ENCODE assay signal across 9 cellular contexts in genomic region chr22:37050913-37051628, GRCh38. TPM values are rescaled to one million over a fixed set of nuclear protein-coding genes. Genes with fewer than 3 reads are reported as not detected.
DNase-seq lines count a peak whose midpoint lies in the region; ATAC-seq and TF ChIP-seq lines count a peak whose summit lies in the region.
"Had no signal": no experiment of that assay in that cellular context is flagged by ENCODE, and none has a peak within 500 bp of the region (broad histone marks: within the 10 kb centered on the region; RNA-seq: fewer than 3 reads in every experiment).

No MANE protein-coding gene starts in this region.

- H3K4me3 Mint-ChIP-seq in T-helper 17 cell (peak overlapping the region; percentile 87), glutamatergic neuron (ENCODE audit: unreplicated experiment) (peak overlapping the region; percentile 86)

- H3K9me3 Mint-ChIP-seq in glutamatergic neuron (ENCODE audit: unreplicated experiment) = peaks cover 14% of the 10 kb centered on the region

- peaks cover 2% of the 10 kb centered on the region for H3K27me3 ChIP-seq in H7 (ENCODE audit: control insufficient read depth, insufficient read depth, low read length)
- H3K27me3 ChIP-seq in skeletal muscle satellite cell (ENCODE audit: control insufficient read depth, insufficient read depth, low read length) = no peaks in the 10 kb centered on the region

- H3K36me3 ChIP-seq in H7 (replicated peaks; ENCODE audit: control insufficient read depth, insufficient read depth, low read length) (no peaks in the 10 kb centered on the region), skeletal muscle satellite cell (ENCODE audit: insufficient read depth, low read length) (peaks cover 7% of the 10 kb centered on the region)

- H3K4me2 ChIP-seq in skeletal muscle satellite cell (ENCODE audit: low read length) = peak overlapping the region; percentile 97

- no peaks in the 10 kb centered on the region for H3K27me3 Mint-ChIP-seq in T-helper 17 cell
- peaks cover 11% of the 10 kb centered on the region for H3K27me3 Mint-ChIP-seq in glutamatergic neuron (ENCODE audit: unreplicated experiment)

- peak overlapping the region; percentile 88 for H3K9ac ChIP-seq in skeletal muscle satellite cell (ENCODE audit: low read depth, low read length)

- H3K9me3 ChIP-seq in T-helper 17 cell (ENCODE audit: control insufficient read depth, low read length, poor library complexity, severe bottlenecking) (no peaks in the 10 kb centered on the region), skeletal muscle satellite cell (replicated peaks; ENCODE audit: low read length) (no peaks in the 10 kb centered on the region)

- H3K27ac Mint-ChIP-seq in T-helper 17 cell (no peak overlapping the region), glutamatergic neuron (ENCODE audit: unreplicated experiment) (peak overlapping the region; percentile 66)

- peaks cover 23% of the 10 kb centered on the region for H3K4me1 ChIP-seq in skeletal muscle satellite cell (ENCODE audit: control insufficient read depth, insufficient read depth, low read length)

- no peak for DNase-seq in H7
- DNase-seq in T-helper 17 cell = no peak
- no peak for DNase-seq in glutamatergic neuron
- no peak for DNase-seq in kidney glomerular epithelial cell (lab: John Stamatoyannopoulos, UW)
- DNase-seq in kidney tubule cell (ENCODE audit: low spot score) = no peak
- DNase-seq: NCI-H2081 treated with DMSO at 0.1 percent for 48 hours had no signal

- peaks cover 4% of the 10 kb centered on the region for H3K4me1 Mint-ChIP-seq in T-helper 17 cell
- peaks cover 38% of the 10 kb centered on the region for H3K4me1 Mint-ChIP-seq in glutamatergic neuron (ENCODE audit: low read depth, unreplicated experiment)

- H3K36me3 Mint-ChIP-seq in T-helper 17 cell (ENCODE audit: low read depth) = no peaks in the 10 kb centered on the region
- H3K36me3 Mint-ChIP-seq in glutamatergic neuron (ENCODE audit: unreplicated experiment) = no peaks in the 10 kb centered on the region

- no peak for ATAC-seq in T-helper 17 cell
- ATAC-seq in HG03378 (IDR thresholded peaks at IDR 0.05; ENCODE audit: unreplicated experiment) = no peak
- ATAC-seq in GM21515 (IDR thresholded peaks at IDR 0.05; ENCODE audit: unreplicated experiment) = no peak

- H3K4me3 ChIP-seq in H7 (ENCODE audit: insufficient read depth, low read depth, low read length) (peak overlapping the region; percentile 42), skeletal muscle satellite cell (ENCODE audit: low read length) (peak overlapping the region; percentile 99)

- no peak for TF ChIP-seq CTCF in glutamatergic neuron (IDR thresholded peaks at IDR 0.05; ENCODE audit: partially characterized antibody, unreplicated experiment)

RNA-seq across cellular contexts. Expression of gene KCTD17, which starts 0.5 kb away (rescaled TPM):
- total RNA-seq in H7 (2014; rRNA removed; shearing (Covaris generic)) = 29.5 and 31.1 TPM in 2 replicates
- total RNA-seq in T-helper 17 cell = 10 to 100 TPM; 26.1 to 31.5 TPM
- total RNA-seq in glutamatergic neuron (ENCODE audit: unreplicated experiment) = 137 TPM
- 27.1 and 27.6 TPM in 2 replicates for total RNA-seq in skeletal muscle satellite cell (2012; rRNA removed)

RNA-seq across cellular contexts. Expression of gene MPST, which starts 31.5 kb away (rescaled TPM):
- total RNA-seq in H7 (2014; rRNA removed; shearing (Covaris generic)) = 188 and 201 TPM in 2 replicates
- total RNA-seq in T-helper 17 cell (10 to 100 TPM in 1 of 2 donors, 1 to 10 TPM in 1; 6.4 to 12.3 TPM), glutamatergic neuron (ENCODE audit: unreplicated experiment) (58.8 TPM)
- total RNA-seq in skeletal muscle satellite cell (2012; rRNA removed) = 43.9 and 51.0 TPM in 2 replicates

RNA-seq across cellular contexts. Expression of gene TST, which starts 31.8 kb away (rescaled TPM):
- 39.9 and 45.7 TPM in 2 replicates for total RNA-seq in H7 (2014; rRNA removed; shearing (Covaris generic))
- 10 to 100 TPM in 1 of 2 donors, under 1 TPM in 1; 0.60 to 10.7 TPM for total RNA-seq in T-helper 17 cell
- total RNA-seq in glutamatergic neuron (ENCODE audit: unreplicated experiment) = 10.4 TPM
- total RNA-seq in skeletal muscle satellite cell (2012; rRNA removed) = 21.2 and 25.1 TPM in 2 replicates

RNA-seq across cellular contexts. Expression of gene TMPRSS6, which starts 58.4 kb away (rescaled TPM):
- total RNA-seq in H7 (2014; rRNA removed; shearing (Covaris generic)) = not detected in 2 replicates
- under 1 TPM; 0.31 to 0.92 TPM for total RNA-seq in T-helper 17 cell
- total RNA-seq in glutamatergic neuron (ENCODE audit: unreplicated experiment) = 0.12 TPM
- not detected in 2 replicates for total RNA-seq in skeletal muscle satellite cell (2012; rRNA removed)
